ENCODE assay signal across 26 cellular contexts in the genomic region with DNA sequence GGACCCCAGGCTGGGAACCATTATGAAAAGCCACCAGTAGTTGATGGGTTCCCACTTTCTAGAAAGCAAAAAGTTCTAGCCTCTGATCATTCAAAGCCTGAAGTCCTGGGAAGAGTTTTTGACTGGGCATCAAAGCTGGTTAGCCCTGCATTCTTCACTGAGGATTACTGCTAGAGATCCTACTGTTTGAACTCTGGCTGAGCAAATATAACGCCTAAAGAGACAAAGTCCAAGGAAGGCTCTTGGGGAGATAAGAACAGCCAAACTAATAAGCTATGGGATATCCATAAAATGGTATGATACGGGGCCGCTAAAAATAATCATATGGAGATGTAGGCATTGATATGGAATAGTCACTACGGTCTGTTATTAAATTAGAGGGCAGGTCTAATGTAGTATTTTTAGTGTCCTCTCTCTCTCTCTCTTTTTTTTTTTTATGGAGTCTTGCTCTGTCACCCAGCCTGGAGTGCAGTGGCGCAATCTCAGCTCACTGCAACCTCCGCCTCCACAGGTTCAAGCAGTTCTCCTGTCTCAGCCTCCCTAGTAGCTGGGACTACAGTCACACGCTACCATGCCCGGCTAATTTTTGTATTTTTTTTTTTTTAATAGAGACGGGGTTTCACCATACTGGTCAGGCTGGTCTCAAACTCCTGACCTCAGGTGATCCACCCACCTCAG.
"Had no signal": no experiment of that assay in that cellular context is flagged by ENCODE, and none has a peak within 500 bp of the region (broad histone marks: within the 10 kb centered on the region; RNA-seq: fewer than 3 reads in every experiment).

No MANE protein-coding gene starts in this region.

- H3K9me3 ChIP-seq: breast epithelium, esophagus squamous epithelium, gastrocnemius medialis, lower lobe of right lung, spleen, testis, vagina had no signal

- H3K9me3 Mint-ChIP-seq: activated naive CD4-positive, alpha-beta T cell treated with anti-CD3 and anti-CD28 coated beads for 36 hours; activated naive CD8-positive, alpha-beta T cell treated with anti-CD3 and anti-CD28 coated beads, Interleukin-2, amount 10 ng/mL, durations not matched to agents 7 days and 5 days; WTC11 had no signal

- H3K36me3 ChIP-seq: breast epithelium, esophagus squamous epithelium, gastrocnemius medialis, vagina had no signal

- H3K4me1 Mint-ChIP-seq: activated CD4-positive, alpha-beta T cell treated with anti-CD3 and anti-CD28 coated beads for 36 hours had no signal

- H3K36me3 Mint-ChIP-seq: WTC11 had no signal

- H3K4me3 ChIP-seq: breast epithelium, dorsolateral prefrontal cortex, esophagus squamous epithelium, gastrocnemius medialis, lower lobe of right lung, spleen, testis, vagina had no signal

- ATAC-seq: activated CD4-positive, alpha-beta T cell treated with anti-CD3 and anti-CD28 coated beads for 36 hours; gastrocnemius medialis; left cardiac atrium; lower lobe of right lung; naive thymus-derived CD8-positive, alpha-beta T cell; WTC11 had no signal

- H3K4me1 ChIP-seq: breast epithelium, gastrocnemius medialis, lower lobe of right lung had no signal

- DNase-seq: activated CD4-positive, alpha-beta T cell treated with anti-CD3 and anti-CD28 coated beads for 36 hours; activated CD4-positive, alpha-beta T cell treated with anti-CD3 and anti-CD28 coated beads, Interleukin-2, amount 50 U/mL, for 48 hours; activated naive CD4-positive, alpha-beta T cell treated with anti-CD3 and anti-CD28 coated beads for 36 hours; activated naive CD8-positive, alpha-beta T cell treated with anti-CD3 and anti-CD28 coated beads, Interleukin-2, amount 10 ng/mL, durations not matched to agents 7 days and 5 days; activated T-cell treated with anti-CD3 and anti-CD28 coated beads, Interleukin-2, amount 50 U/mL, for 48 hours; amniotic stem cell; dorsolateral prefrontal cortex; esophagus squamous epithelium; gastrocnemius medialis; head of caudate nucleus; islet precursor cell; left cardiac atrium; lower lobe of right lung; mesendoderm; naive thymus-derived CD8-positive, alpha-beta T cell; posterior cingulate gyrus; spleen; stimulated activated CD4-positive, alpha-beta T cell treated with anti-CD3 and anti-CD28 coated beads, Interleukin-4, amount 100 ng/mL, for 1 hour; stimulated activated naive CD4-positive, alpha-beta T cell; T-helper 1 cell; T-helper 9 cell; testis had no signal

- H3K4me3 Mint-ChIP-seq: activated CD4-positive, alpha-beta T cell treated with anti-CD3 and anti-CD28 coated beads for 36 hours; activated naive CD4-positive, alpha-beta T cell treated with anti-CD3 and anti-CD28 coated beads for 36 hours; activated naive CD8-positive, alpha-beta T cell treated with anti-CD3 and anti-CD28 coated beads, Interleukin-2, amount 10 ng/mL, durations not matched to agents 7 days and 5 days; central memory CD8-positive, alpha-beta T cell; naive thymus-derived CD8-positive, alpha-beta T cell; WTC11 had no signal

- H3K27me3 ChIP-seq: breast epithelium, dorsolateral prefrontal cortex, spleen, testis, vagina had no signal

- H3K27ac Mint-ChIP-seq: activated CD4-positive, alpha-beta T cell treated with anti-CD3 and anti-CD28 coated beads for 36 hours; activated naive CD4-positive, alpha-beta T cell treated with anti-CD3 and anti-CD28 coated beads for 36 hours; activated naive CD8-positive, alpha-beta T cell treated with anti-CD3 and anti-CD28 coated beads, Interleukin-2, amount 10 ng/mL, durations not matched to agents 7 days and 5 days; WTC11 had no signal

- H3K27ac ChIP-seq: breast epithelium, esophagus squamous epithelium, gastrocnemius medialis, lower lobe of right lung, spleen, testis, vagina had no signal

- H3K27me3 Mint-ChIP-seq: activated CD4-positive, alpha-beta T cell treated with anti-CD3 and anti-CD28 coated beads for 36 hours; activated naive CD8-positive, alpha-beta T cell treated with anti-CD3 and anti-CD28 coated beads, Interleukin-2, amount 10 ng/mL, durations not matched to agents 7 days and 5 days; central memory CD8-positive, alpha-beta T cell; naive thymus-derived CD8-positive, alpha-beta T cell had no signal
